1 cellular context compared by ENCODE assay signal in the genomic region with DNA sequence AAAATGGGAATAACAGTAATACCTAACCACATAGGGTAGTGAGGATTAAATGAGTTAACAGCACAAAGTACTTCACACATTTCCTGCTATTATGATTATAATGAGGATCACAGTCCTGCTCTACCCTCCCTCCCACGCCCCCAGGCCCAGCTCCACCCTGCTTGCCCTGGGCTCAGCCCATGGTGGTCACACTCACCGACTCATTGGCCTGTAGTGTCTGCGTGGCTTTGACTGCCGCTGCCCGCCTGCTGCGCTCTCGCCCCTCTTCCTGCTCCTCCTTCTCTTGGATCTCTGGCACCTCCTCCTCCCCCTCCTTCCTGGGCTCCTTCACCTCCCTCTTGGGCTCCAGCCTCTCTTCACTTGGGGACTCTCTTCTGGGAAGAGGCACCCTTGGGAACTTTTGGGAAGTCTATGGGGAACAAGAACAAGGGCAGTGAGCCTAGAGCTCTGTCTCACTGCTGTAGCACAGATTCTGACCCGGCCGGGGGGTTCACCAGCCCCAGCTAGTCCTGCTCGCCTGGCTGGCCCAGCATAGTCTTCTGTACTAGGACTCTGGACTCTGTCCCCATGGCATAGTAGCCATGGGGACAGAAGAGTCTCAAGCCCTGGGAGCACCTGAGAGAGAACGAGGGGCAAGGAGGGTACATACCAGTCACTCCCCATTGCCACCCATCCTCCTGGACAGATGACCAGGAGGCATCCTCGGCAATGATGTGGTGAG.
TF ChIP-seq lines count a peak whose summit lies in the region.

No MANE protein-coding gene starts in this region.

TF ChIP-seq in H1, 55 proteins besides CTCF, POLR2A, EP300 and RAD21:
- no peak for TF ChIP-seq TAF7 (optimal IDR thresholded peaks at IDR 0.05; ENCODE audit: borderline replicate concordance, low read depth, low read length)
- 0 out of 2 replicates have a peak, but pooled peaks have one; percentile 20 for TF ChIP-seq TBP (IDR thresholded peaks at IDR 0.05; ENCODE audit: low read depth, low read length)
